In the genomic region with DNA sequence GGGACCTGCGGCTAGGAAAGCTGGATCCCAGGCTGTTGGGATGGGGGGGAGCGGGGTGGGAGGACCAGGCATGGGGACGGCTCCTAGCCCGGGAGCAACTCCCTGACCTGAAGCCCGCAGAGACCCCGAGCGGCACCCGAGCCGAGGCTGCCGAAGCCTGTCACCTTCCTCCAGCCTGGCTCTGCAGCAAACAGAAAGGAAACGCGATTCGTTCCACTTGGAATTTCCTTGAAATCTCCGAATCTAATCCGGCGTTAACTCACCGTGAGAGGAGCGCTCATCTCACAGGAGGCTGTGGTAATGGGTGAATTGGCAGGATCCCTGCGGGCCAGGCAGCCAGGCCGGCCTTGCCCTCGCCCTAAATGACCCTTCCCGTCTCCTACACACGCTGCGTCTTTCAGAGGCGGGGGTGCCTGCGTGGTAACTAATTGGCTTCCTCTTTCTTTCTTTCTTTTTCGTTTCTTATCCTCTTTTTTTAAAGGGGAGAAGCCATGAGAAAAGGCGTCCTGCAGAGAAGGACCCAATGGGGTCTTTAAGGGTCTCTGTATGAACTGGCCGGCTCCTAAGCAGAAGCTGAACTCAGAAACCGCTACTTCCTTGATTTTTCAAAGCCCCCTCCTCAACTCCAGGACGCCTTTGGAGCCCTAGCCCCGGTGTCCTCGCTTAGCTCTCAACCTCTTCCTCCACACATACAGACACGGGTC, we compare ENCODE assay signal across 8 cellular contexts. TPM values are rescaled to one million over a fixed set of nuclear protein-coding genes. Genes with fewer than 3 reads are reported as not detected.
DNase-seq lines count a peak whose midpoint lies in the region; ATAC-seq, FAIRE-seq and TF ChIP-seq lines count a peak whose summit lies in the region.

No MANE protein-coding gene starts in this region.

- TF ChIP-seq RAD21 in A549 (conservative IDR thresholded peaks at IDR 0.05 in 1 of 2, IDR thresholded peaks at IDR 0.05 in 1 of 2): no peak
- TF ChIP-seq RAD21 in HepG2 (CRISPR knock-in tag; IDR thresholded peaks at IDR 0.05): no peak

- H3K36me3 ChIP-seq in HepG2 (replicated peaks in 1 of 2; ENCODE audit: control insufficient read depth in 1 of 2, insufficient read depth in 2 of 2, low read length in 2 of 2): no peaks in the 10 kb centered on the region

- no peak for FAIRE-seq in A549 (lab: Jason Lieb, UNC)
- no peak for FAIRE-seq in HepG2 (lab: Jason Lieb, UNC)
- FAIRE-seq in D721Med (lab: Jason Lieb, UNC): no peak

- 0 out of 2 replicates have a peak, but pooled peaks cover 2% of the 10 kb centered on the region for H4K20me1 ChIP-seq in HepG2 (ENCODE audit: insufficient read depth, low read length)

- POLR2A ChIA-PET in A549 (lab: Yijun Ruan, JAX): no interaction called here
- POLR2A ChIA-PET in HepG2 (lab: Yijun Ruan, JAX): no interaction called here

- peaks cover 15 to 87% of the 10 kb centered on the region in 2 experiments for H3K27me3 ChIP-seq in HepG2 (ENCODE audit: control insufficient read depth in 1 of 2, insufficient read depth in 2 of 2, low read length in 2 of 2)

- H3K4me2 ChIP-seq in A549 (peak overlapping the region; percentile 96), HepG2 (ENCODE audit: low read depth, low read length) (peak overlapping the region; percentile 29)

- H2AFZ ChIP-seq in HepG2 (ENCODE audit: low read length): no peak overlapping the region

- no peaks in the 10 kb centered on the region for H3K9me3 ChIP-seq in A549
- H3K9me3 ChIP-seq in HepG2 (ENCODE audit: low read length): no peaks in the 10 kb centered on the region

- no peak overlapping the region for H3K9ac ChIP-seq in HepG2 (ENCODE audit: insufficient read depth, low read depth, low read length)

- CTCF ChIA-PET in A549 (lab: Yijun Ruan, JAX): interaction anchor here (1.4 to 2.3 kb wide), 5 partner anchors 9 to 152 kb away, joined by 4 to 9 read pairs (median 6); a partner anchor contains a TSS
- CTCF ChIA-PET in HepG2 (lab: Yijun Ruan, JAX; ENCODE audit: low intra/inter-chr PET ratio, low total read pairs): no interaction called here

- TF ChIP-seq CTCF in A549 (IDR thresholded peaks at IDR 0.05): no peak
- TF ChIP-seq CTCF in WI38 (IDR thresholded peaks at IDR 0.05; ENCODE audit: low read depth, low read length): no peak
- no peak for TF ChIP-seq CTCF in HepG2 (CRISPR knock-in tag; IDR thresholded peaks at IDR 0.05)
- no peak for TF ChIP-seq CTCF in D721Med (IDR thresholded peaks at IDR 0.05; ENCODE audit: insufficient read depth, missing control alignments)

- WGBS in A549 (ENCODE audit: missing lambda C conversion rate): 7% methylated on average over 34 of the region's 34 CpGs
- WGBS in HepG2 (ENCODE audit: low lambda C conversion rate): 9% methylated on average over 25 of the region's 34 CpGs

- peaks cover 22% of the 10 kb centered on the region for H3K4me1 ChIP-seq in A549
- no peaks in the 10 kb centered on the region for H3K4me1 ChIP-seq in HepG2 (ENCODE audit: insufficient read depth, low read length)

- TF ChIP-seq POLR2A in A549 (IDR thresholded peaks at IDR 0.05; ENCODE audit: low read length) (no peak), GM10847 (IDR thresholded peaks at IDR 0.05; ENCODE audit: extremely low read depth, insufficient read length) (peak; percentile 28), HepG2 (IDR thresholded peaks at IDR 0.05; ENCODE audit: insufficient read depth in 1 of 2, low read depth in 2 of 2, low read length in 2 of 2) (no peak)

- intact Hi-C loops in HepG2 (cut with micrococcal nuclease; ENCODE audit: unreplicated experiment): no loop called here

- H3K27ac ChIP-seq in A549 (no peak overlapping the region), HepG2 (ENCODE audit: extremely low read length, insufficient read depth, low read length) (no peak overlapping the region)

- no peak for DNase-seq in A549 (ENCODE audit: low read depth in 1 of 2, low spot score in 1 of 2)
- no peak for DNase-seq in HepG2 (ENCODE audit: low spot score)
- no peak for DNase-seq in D721Med (ENCODE audit: insufficient read length, low spot score)

- ATAC-seq in A549: no peak
- no peak for ATAC-seq in HepG2
- ATAC-seq in HG03139 (IDR thresholded peaks at IDR 0.05; ENCODE audit: unreplicated experiment): no peak
- no peak for ATAC-seq in HG02970 (IDR thresholded peaks at IDR 0.05; ENCODE audit: low FRiP score, unreplicated experiment)
- no peak for ATAC-seq in GM21529 (IDR thresholded peaks at IDR 0.05; ENCODE audit: unreplicated experiment)

- no peak for TF ChIP-seq EP300 in A549 (IDR thresholded peaks at IDR 0.05)
- no peak for TF ChIP-seq EP300 in HepG2 (IDR thresholded peaks at IDR 0.05; ENCODE audit: low read depth in 2 of 2, low read length in 2 of 2)
- TF ChIP-seq EP300 in HepG2 (CRISPR knock-in tag; IDR thresholded peaks at IDR 0.05; ENCODE audit: borderline replicate concordance): no peak

- no TSS peak for BruUV-seq in HepG2 (replicated peaks; lab: Mats Ljungman, UMichigan)

- in situ Hi-C loops in HepG2 (cut with HindIII; ENCODE audit: extremely low pct_ligation_motif_present, low pct_unique_long_range_greater_than_20kb): no loop called here

- H3K4me3 ChIP-seq in A549: peak overlapping the region; percentile 40; the same call in 2 of the 3 replicates
- peak overlapping the region; percentile 42 for H3K4me3 ChIP-seq in WI38 (ENCODE audit: low read depth, low read length)
- no peak overlapping the region for H3K4me3 ChIP-seq in HepG2 (replicated peaks in 1 of 3; ENCODE audit: insufficient read depth in 1 of 3, low read depth in 2 of 3, low read length in 3 of 3)

- H3K79me2 ChIP-seq in HepG2 (ENCODE audit: insufficient read depth, low read length): no peaks in the 10 kb centered on the region

TF ChIP-seq in A549, 52 proteins besides CTCF, POLR2A, EP300 and RAD21:
- TF ChIP-seq CBX8 (IDR thresholded peaks at IDR 0.05): peak; percentile 61; the same call in 1 of the 2 replicates
- TF ChIP-seq JUNB (IDR thresholded peaks at IDR 0.05): no peak
- no peak for TF ChIP-seq FOSB (CRISPR knock-in tag; IDR thresholded peaks at IDR 0.05)
- no peak for TF ChIP-seq SMC3 (IDR thresholded peaks at IDR 0.05)
- TF ChIP-seq HDAC2 (IDR thresholded peaks at IDR 0.05): no peak
- TF ChIP-seq TP53 (CRISPR knock-in tag; IDR thresholded peaks at IDR 0.05): no peak
TF ChIP-seq in A549: peak in this region for 1.

TF ChIP-seq in HepG2, 621 proteins besides CTCF, POLR2A, EP300 and RAD21:
- TF ChIP-seq NFATC3 (CRISPR knock-in tag; IDR thresholded peaks at IDR 0.05) (no peak), REPIN1 (CRISPR knock-in tag; IDR thresholded peaks at IDR 0.05; ENCODE audit: borderline replicate concordance, low read depth) (no peak), MED8 (CRISPR knock-in tag; IDR thresholded peaks at IDR 0.05; ENCODE audit: insufficient replicate concordance) (no peak), GATA4 (IDR thresholded peaks at IDR 0.05; ENCODE audit: borderline replicate concordance, low read depth) (no peak), KAT7 (CRISPR knock-in tag; IDR thresholded peaks at IDR 0.05; ENCODE audit: borderline replicate concordance) (no peak), KAT2B (IDR thresholded peaks at IDR 0.05; ENCODE audit: borderline replicate concordance, low read depth, low read length) (no peak)
- TF ChIP-seq, protein P1, sequence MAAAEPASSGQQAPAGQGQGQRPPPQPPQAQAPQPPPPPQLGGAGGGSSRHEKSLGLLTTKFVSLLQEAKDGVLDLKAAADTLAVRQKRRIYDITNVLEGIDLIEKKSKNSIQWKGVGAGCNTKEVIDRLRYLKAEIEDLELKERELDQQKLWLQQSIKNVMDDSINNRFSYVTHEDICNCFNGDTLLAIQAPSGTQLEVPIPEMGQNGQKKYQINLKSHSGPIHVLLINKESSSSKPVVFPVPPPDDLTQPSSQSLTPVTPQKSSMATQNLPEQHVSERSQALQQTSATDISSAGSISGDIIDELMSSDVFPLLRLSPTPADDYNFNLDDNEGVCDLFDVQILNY (CRISPR knock-in tag; conservative IDR thresholded peaks at IDR 0.05): no peak

RNA-seq across cellular contexts. Expression of a gene that starts 8.5 kb away (rescaled TPM):
- polyA plus RNA-seq in A549 (2011; rRNA removed) (not detected in 2 replicates), A549 (2017; fragmentation: RNase III; extraction: RNeasy Plus Mini Kit Qiagen cat#74134 plus additional on column Dnase treatment) (not detected in 3 replicates), HepG2 (2011; rRNA removed) (not detected in 2 replicates)
- 0.01 TPM in 1 of 2 replicates, not detected in the other for polyA plus RNA-seq in A549 (2012; cell fraction: cytosol; rRNA removed)
- 0.01 TPM in 1 of 2 replicates, not detected in the other for polyA plus RNA-seq in A549 (2012; cell fraction: nucleus; rRNA removed)
- polyA minus RNA-seq in A549 (2011; rRNA and poly(A)+ RNA removed): not detected in 2 replicates
- total RNA-seq in HepG2 (2016; rRNA removed; fragmentation: Illumina TruSeq; extraction: Trizol): not detected in 2 replicates
- total RNA-seq in HepG2 (2016; cell fraction: cytosol; rRNA removed; fragmentation: Illumina TruSeq; extraction: Trizol; ENCODE audit: low read depth): not detected in 2 replicates
- not detected in 2 replicates for total RNA-seq in HepG2 (2016; cell fraction: insoluble cytoplasmic fraction; rRNA removed; fragmentation: Illumina TruSeq; extraction: Trizol)
- total RNA-seq in HepG2 (2016; cell fraction: membrane; rRNA removed; fragmentation: Illumina TruSeq; extraction: Trizol): not detected in 2 replicates
- not detected in 2 replicates for total RNA-seq in HepG2 (2016; cell fraction: nucleus; rRNA removed; fragmentation: Illumina TruSeq; extraction: Trizol)
- polyA plus RNA-seq in HepG2 (2011; cell fraction: cytosol; rRNA removed): not detected in 2 replicates
- 0.02 and 0.11 TPM in 2 replicates for polyA plus RNA-seq in HepG2 (2011; cell fraction: nucleus; rRNA removed)
- polyA plus RNA-seq in HepG2 (2012): not detected in 2 replicates
- polyA plus RNA-seq in HepG2 (2016; cell fraction: cytosol; fragmentation: Illumina TruSeq; extraction: Trizol; ENCODE audit: low read depth): not detected in 2 replicates
- not detected in 2 replicates for polyA plus RNA-seq in HepG2 (2016; cell fraction: insoluble cytoplasmic fraction; fragmentation: Illumina TruSeq; extraction: Trizol; ENCODE audit: low read depth)
- not detected in 2 replicates for polyA plus RNA-seq in HepG2 (2016; cell fraction: membrane; fragmentation: Illumina TruSeq; extraction: Trizol; ENCODE audit: low read depth)
- not detected in 2 replicates for polyA plus RNA-seq in HepG2 (2016; cell fraction: nucleus; fragmentation: Illumina TruSeq; extraction: Trizol; ENCODE audit: insufficient read depth, low read depth)
- 0.02 TPM in 1 of 2 replicates, not detected in the other for polyA minus RNA-seq in HepG2 (2011; rRNA and poly(A)+ RNA removed; ENCODE audit: low replicate concordance)
- polyA minus RNA-seq in HepG2 (2011; cell fraction: cytosol; rRNA and poly(A)+ RNA removed): not detected in 2 replicates
- polyA minus RNA-seq in HepG2 (2011; cell fraction: nucleus; rRNA and poly(A)+ RNA removed): not detected in 2 replicates

Comparison
In these comparisons a context has a peak if more than half of its experiments do, and no peak if none do; other contexts are left out.
1. H3K4me3 ChIP-seq: peak in A549 (single experiment) and WI38 (single experiment); none in HepG2 (0 of 3).